ENCODE assay signal across 34 cellular contexts in the genomic region with DNA sequence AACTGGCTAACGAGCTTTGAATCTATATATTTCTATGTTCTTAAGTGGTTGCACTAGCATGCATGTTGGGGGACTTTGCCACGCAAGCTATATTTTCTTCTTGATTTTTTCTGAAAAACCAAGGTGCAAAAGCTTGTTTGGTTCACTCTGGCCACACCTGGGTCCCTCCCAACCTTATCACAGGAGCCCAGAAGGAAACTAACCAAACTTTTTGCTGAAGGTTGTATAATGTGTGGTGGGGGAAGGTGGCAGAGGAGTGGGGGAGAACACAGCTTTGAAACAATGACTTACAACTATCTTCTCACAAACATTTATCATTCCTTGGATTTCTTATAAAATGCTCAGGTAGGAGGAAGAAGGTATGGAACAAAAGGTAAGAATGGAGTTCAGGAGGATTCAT.
"Had no signal": no experiment of that assay in that cellular context is flagged by ENCODE, and none has a peak within 500 bp of the region (broad histone marks: within the 10 kb centered on the region; RNA-seq: fewer than 3 reads in every experiment).

No MANE protein-coding gene starts in this region.

- H3K4me3 ChIP-seq: MG63 had no signal

- H3K36me3 ChIP-seq: MG63 had no signal

- H3K9me3 ChIP-seq: MG63 had no signal

- DNase-seq: Kasumi-1, MG63, MM.1S, MV-4-11, NCI-H1048, NCI-H1092, NCI-H1092 treated with DMSO at 0.1 percent for 48 hours, NCI-H1105, NCI-H1105 treated with DMSO at 0.1 percent for 48 hours, NCI-H1417, NCI-H1417 treated with DMSO at 0.1 percent for 48 hours, NCI-H1436, NCI-H1436 treated with DMSO at 0.1 percent for 48 hours, NCI-H146, NCI-H1694, NCI-H1694 treated with DMSO at 0.1 percent for 48 hours, NCI-H187, NCI-H187 treated with DMSO at 0.1 percent for 48 hours, NCI-H1930, NCI-H2029, NCI-H2029 treated with DMSO at 0.1 percent for 48 hours, NCI-H2081, NCI-H2081 treated with DMSO at 0.1 percent for 48 hours, NCI-H2107, NCI-H2171, NCI-H2171 treated with DMSO at 0.1 percent for 48 hours, NCI-H2227 treated with DMSO at 0.1 percent for 48 hours, NCI-H226, NCI-H345, NCI-H446, NCI-H446 treated with DMSO at 0.1 percent for 48 hours, NCI-H510A, NCI-H524, NCI-H524 treated with DMSO at 0.1 percent for 48 hours had no signal

- H3K27me3 ChIP-seq: MG63 had no signal
